1 cellular context compared by ENCODE assay signal in the genomic region with DNA sequence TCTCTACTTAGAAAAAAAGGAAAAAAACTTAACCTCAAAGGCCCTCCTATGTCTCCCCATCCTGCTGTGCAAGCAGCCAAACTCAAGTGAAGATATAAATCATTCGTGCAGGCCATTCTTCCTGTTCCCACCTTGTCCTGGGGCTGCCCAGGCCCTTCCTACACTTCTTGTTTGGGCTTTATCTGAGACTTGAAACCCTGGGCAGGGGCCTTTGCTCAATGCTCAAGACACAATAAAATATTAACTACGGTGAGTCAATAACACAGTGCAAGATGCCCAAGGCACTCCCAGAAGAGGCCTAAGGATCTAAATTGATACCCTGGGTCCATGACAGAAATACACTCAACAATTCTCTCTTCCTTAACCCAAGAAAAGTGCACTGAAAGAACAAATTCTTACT.
TF ChIP-seq lines count a peak whose summit lies in the region.

No MANE protein-coding gene starts in this region.

TF ChIP-seq in A549, 52 proteins besides CTCF, POLR2A, EP300 and RAD21 (continued from another document):
- TF ChIP-seq PBX3 (IDR thresholded peaks at IDR 0.05) = no peak
